In the genomic region with DNA sequence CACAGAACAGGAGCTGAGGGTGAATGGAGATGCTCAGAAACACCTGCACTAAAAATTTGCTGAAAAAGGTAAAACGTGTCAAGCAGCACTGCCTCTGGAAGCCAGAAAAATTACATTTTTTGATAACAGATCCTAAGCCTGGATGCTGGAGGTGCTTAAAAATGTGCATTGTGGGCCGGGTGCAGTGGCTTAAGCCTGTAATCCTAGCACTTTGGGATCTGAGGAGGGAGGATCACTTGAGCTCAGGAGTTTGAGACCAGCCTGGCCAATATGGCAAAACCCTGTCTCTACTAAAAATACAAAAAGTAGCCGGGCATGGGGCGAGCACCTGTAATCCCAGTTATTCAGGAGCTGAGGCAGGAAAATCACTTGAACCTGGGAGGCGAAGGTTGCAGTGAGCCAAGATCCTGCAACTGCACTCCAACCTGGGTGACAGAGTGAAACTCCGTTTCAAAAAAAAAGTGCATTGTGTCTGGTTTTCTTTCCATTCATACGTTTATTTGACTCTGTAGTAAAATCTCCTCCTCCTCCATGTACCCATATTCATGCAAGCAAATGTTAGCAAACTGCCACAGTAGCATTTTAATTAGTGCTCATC, we compare ENCODE assay signal across 8 cellular contexts. TPM values are rescaled to one million over a fixed set of nuclear protein-coding genes. Genes with fewer than 3 reads are reported as not detected.
DNase-seq lines count a peak whose midpoint lies in the region; ATAC-seq and TF ChIP-seq lines count a peak whose summit lies in the region.

No MANE protein-coding gene starts in this region.

- H3K9me2 ChIP-seq in OCI-LY1 (ENCODE audit: low read depth, low read length), result no peaks in the 10 kb centered on the region

- TF ChIP-seq CTCF in GM12865 (IDR thresholded peaks at IDR 0.05; ENCODE audit: insufficient read depth, low read depth, low read length, missing control alignments), result no peak
- TF ChIP-seq CTCF in OCI-LY1 (IDR thresholded peaks at IDR 0.05; ENCODE audit: low read length), result no peak
- no peak for TF ChIP-seq CTCF in epithelial cell of esophagus (IDR thresholded peaks at IDR 0.05; ENCODE audit: insufficient read depth, low read depth, low read length, missing control alignments)
- TF ChIP-seq CTCF in parathyroid adenoma (IDR thresholded peaks at IDR 0.05), result no peak

- H3K4me3 ChIP-seq in GM12865 (ENCODE audit: low read depth, low read length) (peak overlapping the region; percentile 87), OCI-LY1 (ENCODE audit: low read depth, low read length, poor library complexity, severe bottlenecking) (peak overlapping the region; percentile 39), epithelial cell of esophagus (ENCODE audit: low read length) (peak overlapping the region; percentile 85), parathyroid adenoma (ENCODE audit: low read depth, low read length) (peak overlapping the region; percentile 93)

- no peaks in the 10 kb centered on the region for H3K36me3 ChIP-seq in OCI-LY1 (ENCODE audit: insufficient read depth, low read length)
- H3K36me3 ChIP-seq in parathyroid adenoma (ENCODE audit: control insufficient read depth, insufficient read depth, low read length), result no peaks in the 10 kb centered on the region

- H3K4me2 ChIP-seq in OCI-LY1 (ENCODE audit: low read length), result peak overlapping the region; percentile 51
- peak overlapping the region; percentile 88 for H3K4me2 ChIP-seq in parathyroid adenoma (ENCODE audit: low read length)

- no peak for DNase-seq in GM12865 (ENCODE audit: low read depth)
- DNase-seq in epithelial cell of esophagus (ENCODE audit: low read depth), result no peak
- no peak for DNase-seq in HuH-7.5 (ENCODE audit: low spot score)
- no peak for DNase-seq in A172 (ENCODE audit: low spot score)
- DNase-seq in activated CD4-positive, CD25-positive, alpha-beta regulatory T cell (lab: John Stamatoyannopoulos, UW), result no peak

- H3K9ac ChIP-seq in OCI-LY1 (ENCODE audit: low read length), result peak overlapping the region; percentile 0; the same call in 1 of the 2 replicates
- H3K9ac ChIP-seq in parathyroid adenoma, result no peak overlapping the region

- no peak for ATAC-seq in HG03196 (IDR thresholded peaks at IDR 0.05; ENCODE audit: unreplicated experiment)

- H4K20me1 ChIP-seq in OCI-LY1 (ENCODE audit: insufficient read depth, low read length), result no peaks in the 10 kb centered on the region

- H3K27me3 ChIP-seq in OCI-LY1 (ENCODE audit: insufficient read depth, low read length) (no peaks in the 10 kb centered on the region), parathyroid adenoma (ENCODE audit: control insufficient read depth, insufficient read depth, low read length) (no peaks in the 10 kb centered on the region)

- no peaks in the 10 kb centered on the region for H3F3A ChIP-seq in OCI-LY1 (ENCODE audit: insufficient read depth, low read length)

- no peak overlapping the region for H3K27ac ChIP-seq in OCI-LY1 (ENCODE audit: low read depth, low read length, poor library complexity, severe bottlenecking)
- peak overlapping the region; percentile 65 for H3K27ac ChIP-seq in parathyroid adenoma

- no peak overlapping the region for H2AFZ ChIP-seq in OCI-LY1 (ENCODE audit: low read length)
- H2AFZ ChIP-seq in parathyroid adenoma, result peak overlapping the region; percentile 79

- no peaks in the 10 kb centered on the region for H3K79me2 ChIP-seq in OCI-LY1 (ENCODE audit: insufficient read depth, low read length)
- no peaks in the 10 kb centered on the region for H3K79me2 ChIP-seq in parathyroid adenoma

- peaks cover 12% of the 10 kb centered on the region for H3K4me1 ChIP-seq in OCI-LY1 (ENCODE audit: insufficient read depth, low read length, severe bottlenecking)
- H3K4me1 ChIP-seq in parathyroid adenoma, result no peaks in the 10 kb centered on the region

- H3K9me3 ChIP-seq in OCI-LY1 (ENCODE audit: low read length) (no peaks in the 10 kb centered on the region), parathyroid adenoma (ENCODE audit: control insufficient read depth, low read length) (no peaks in the 10 kb centered on the region)

RNA-seq across cellular contexts. Expression of gene BTN3A1, which starts 0.6 kb away (rescaled TPM):
- total RNA-seq in A172 (2014; rRNA removed; shearing (Covaris generic)), result 14.0 and 19.6 TPM in 2 replicates

RNA-seq across cellular contexts. Expression of gene BTN2A2, which starts 18.6 kb away (rescaled TPM):
- 12.0 and 13.0 TPM in 2 replicates for total RNA-seq in A172 (2014; rRNA removed; shearing (Covaris generic))

RNA-seq across cellular contexts. Expression of gene BTN3A2, which starts 36.5 kb away (rescaled TPM):
- total RNA-seq in A172 (2014; rRNA removed; shearing (Covaris generic)), result 9.9 and 13.3 TPM in 2 replicates

RNA-seq across cellular contexts. Expression of gene BTN3A3, which starts 38.8 kb away (rescaled TPM):
- total RNA-seq in A172 (2014; rRNA removed; shearing (Covaris generic)), result 4.7 and 5.0 TPM in 2 replicates

RNA-seq across cellular contexts. Expression of gene BTN2A1, which starts 56.3 kb away (rescaled TPM):
- total RNA-seq in A172 (2014; rRNA removed; shearing (Covaris generic)), result 6.2 and 10.9 TPM in 2 replicates

Comparison
In these comparisons a context has a peak if more than half of its experiments do, and no peak if none do; other contexts are left out.
1. H3K4me3 ChIP-seq: peak in every context shown above with its lines; median percentile 93 in parathyroid adenoma; 87 in GM12865; 85 in epithelial cell of esophagus; 39 in OCI-LY1.